Comparison of ENCODE assay signal across 8 cellular contexts in the genomic region with DNA sequence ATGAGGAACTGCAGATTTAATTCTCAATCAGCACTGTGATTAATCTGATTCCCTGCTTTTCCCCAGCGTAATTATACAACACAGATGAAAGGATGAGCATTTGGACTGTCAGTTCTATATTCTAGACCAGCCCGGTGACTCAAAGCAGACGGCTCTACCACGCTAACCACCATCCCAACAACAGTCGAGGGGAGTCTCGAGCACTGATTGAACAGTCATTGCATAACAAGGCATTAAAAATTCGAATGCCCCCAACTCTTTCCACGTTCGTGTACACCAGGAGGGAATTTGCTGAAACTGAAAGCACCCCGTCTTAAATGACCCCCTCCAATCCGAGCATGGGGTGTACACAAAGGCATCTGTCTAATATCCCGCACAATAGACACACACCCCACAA. TPM values are rescaled to one million over a fixed set of nuclear protein-coding genes. Genes with fewer than 3 reads are reported as not detected.
DNase-seq lines count a peak whose midpoint lies in the region; ATAC-seq and TF ChIP-seq lines count a peak whose summit lies in the region.

No MANE protein-coding gene starts in this region.

- ATAC-seq in GM18519 (IDR thresholded peaks at IDR 0.05; ENCODE audit: low FRiP score, unreplicated experiment): no peak

- peak overlapping the region; percentile 87 for H3K27ac Mint-ChIP-seq in activated T-helper 2 cell treated with anti-CD3 and anti-CD28 coated beads, Interferon-gamma antibody, Interleukin-2, Interleukin-4, amounts not matched to agents 10 μg/mL and 5 μg/mL and 100 μg/mL, durations not matched to agents 14 hours and 24 hours and 36 hours
- H3K27ac Mint-ChIP-seq in glutamatergic neuron (ENCODE audit: unreplicated experiment): peak overlapping the region; percentile 96

- intact Hi-C loops in activated T-helper 2 cell treated with anti-CD3 and anti-CD28 coated beads, Interferon-gamma antibody, Interleukin-2, Interleukin-4, amounts not matched to agents 10 μg/mL and 5 μg/mL and 100 μg/mL, durations not matched to agents 14 hours and 24 hours and 36 hours (cut with micrococcal nuclease): loop anchor here (2.0 to 5.0 kb wide), 4 partner anchors 13 to 207 kb away; no protein-coding TSS in a partner anchor

- peak; percentile 4 for DNase-seq in DMS79 treated with DMSO at 0.1 percent for 48 hours (lab: John Stamatoyannopoulos, UW)
- no peak for DNase-seq in DMS79 (lab: John Stamatoyannopoulos, UW)
- peak; percentile 8 for DNase-seq in NCI-H1694 (lab: John Stamatoyannopoulos, UW)
- no peak for DNase-seq in activated T-helper 2 cell treated with anti-CD3 and anti-CD28 coated beads, Interferon-gamma antibody, Interleukin-2, Interleukin-4, amounts not matched to agents 10 μg/mL and 5 μg/mL and 100 μg/mL, durations not matched to agents 14 hours and 24 hours and 36 hours (ENCODE audit: low spot score)
- DNase-seq in glutamatergic neuron: no peak
- DNase-seq in skeletal muscle cell (ENCODE audit: low read depth): no peak
- DNase-seq in germinal center (ENCODE audit: low spot score): no peak

- H3K4me3 ChIP-seq in skeletal muscle cell (ENCODE audit: low read depth, low read length): peak overlapping the region; percentile 68

- peaks cover 4% of the 10 kb centered on the region for H3K36me3 Mint-ChIP-seq in activated T-helper 2 cell treated with anti-CD3 and anti-CD28 coated beads, Interferon-gamma antibody, Interleukin-2, Interleukin-4, amounts not matched to agents 10 μg/mL and 5 μg/mL and 100 μg/mL, durations not matched to agents 14 hours and 24 hours and 36 hours (ENCODE audit: low read depth)
- H3K36me3 Mint-ChIP-seq in glutamatergic neuron (ENCODE audit: unreplicated experiment): no peaks in the 10 kb centered on the region

- no peaks in the 10 kb centered on the region for H3K9me3 Mint-ChIP-seq in activated T-helper 2 cell treated with anti-CD3 and anti-CD28 coated beads, Interferon-gamma antibody, Interleukin-2, Interleukin-4, amounts not matched to agents 10 μg/mL and 5 μg/mL and 100 μg/mL, durations not matched to agents 14 hours and 24 hours and 36 hours
- H3K9me3 Mint-ChIP-seq in glutamatergic neuron (ENCODE audit: unreplicated experiment): no peaks in the 10 kb centered on the region

- no peak for TF ChIP-seq CTCF in glutamatergic neuron (IDR thresholded peaks at IDR 0.05; ENCODE audit: partially characterized antibody, unreplicated experiment)

- H3K4me3 Mint-ChIP-seq in activated T-helper 2 cell treated with anti-CD3 and anti-CD28 coated beads, Interferon-gamma antibody, Interleukin-2, Interleukin-4, amounts not matched to agents 10 μg/mL and 5 μg/mL and 100 μg/mL, durations not matched to agents 14 hours and 24 hours and 36 hours (ENCODE audit: low read depth): peak overlapping the region; percentile 88
- peak overlapping the region; percentile 94 for H3K4me3 Mint-ChIP-seq in glutamatergic neuron (ENCODE audit: unreplicated experiment)

- H3K27me3 Mint-ChIP-seq in activated T-helper 2 cell treated with anti-CD3 and anti-CD28 coated beads, Interferon-gamma antibody, Interleukin-2, Interleukin-4, amounts not matched to agents 10 μg/mL and 5 μg/mL and 100 μg/mL, durations not matched to agents 14 hours and 24 hours and 36 hours (ENCODE audit: low read depth): no peaks in the 10 kb centered on the region
- peaks cover 5% of the 10 kb centered on the region for H3K27me3 Mint-ChIP-seq in glutamatergic neuron (ENCODE audit: unreplicated experiment)

- peaks cover 44% of the 10 kb centered on the region for H3K4me1 Mint-ChIP-seq in activated T-helper 2 cell treated with anti-CD3 and anti-CD28 coated beads, Interferon-gamma antibody, Interleukin-2, Interleukin-4, amounts not matched to agents 10 μg/mL and 5 μg/mL and 100 μg/mL, durations not matched to agents 14 hours and 24 hours and 36 hours (ENCODE audit: low read depth)
- peaks cover 14% of the 10 kb centered on the region for H3K4me1 Mint-ChIP-seq in glutamatergic neuron (ENCODE audit: low read depth, unreplicated experiment)

RNA-seq across cellular contexts. Expression of gene CASK, which starts 1.2 kb away (rescaled TPM):
- 18.6 and 19.4 TPM in 2 replicates for total RNA-seq in activated T-helper 2 cell treated with anti-CD3 and anti-CD28 coated beads, Interferon-gamma antibody, Interleukin-2, Interleukin-4, amounts not matched to agents 10 μg/mL and 5 μg/mL and 100 μg/mL, durations not matched to agents 14 hours and 24 hours and 36 hours
- total RNA-seq in glutamatergic neuron (ENCODE audit: unreplicated experiment): 173 TPM

Comparison
In these comparisons a context has a peak if more than half of its experiments do, and no peak if none do; other contexts are left out.
1. DNase-seq: peak in DMS79 treated with DMSO at 0.1 percent for 48 hours (single experiment) and NCI-H1694 (single experiment); none in DMS79 (single experiment), activated T-helper 2 cell treated with anti-CD3 and anti-CD28 coated beads, Interferon-gamma antibody, Interleukin-2, Interleukin-4, amounts not matched to agents 10 μg/mL and 5 μg/mL and 100 μg/mL, durations not matched to agents 14 hours and 24 hours and 36 hours (single experiment), glutamatergic neuron (single experiment), skeletal muscle cell (single experiment) and germinal center (single experiment).